10 cellular contexts compared by ENCODE assay signal in genomic region chr6:108119212-108120141, GRCh38. TPM values are rescaled to one million over a fixed set of nuclear protein-coding genes. Genes with fewer than 3 reads are reported as not detected.
DNase-seq lines count a peak whose midpoint lies in the region; ATAC-seq, FAIRE-seq and TF ChIP-seq lines count a peak whose summit lies in the region.
"Had no signal": no experiment of that assay in that cellular context is flagged by ENCODE, and none has a peak within 500 bp of the region (broad histone marks: within the 10 kb centered on the region; RNA-seq: fewer than 3 reads in every experiment).

No MANE protein-coding gene starts in this region.

- WGBS in right lobe of liver (ENCODE audit: insufficient coverage, low coverage, low lambda C conversion rate, missing lambda C conversion rate): 14% methylated on average over 51 of the region's 72 CpGs
- 84% methylated on average over 55 of the region's 72 CpGs for WGBS in HepG2 (ENCODE audit: low lambda C conversion rate)
- WGBS in urinary bladder: 18% methylated on average over 72 of the region's 72 CpGs
- 25 to 29% methylated on average over 72 of the region's 72 CpGs for WGBS in aorta, 2 donors

- no TSS peak for BruUV-seq in HepG2 (replicated peaks; lab: Mats Ljungman, UMichigan)

- H3K79me2 ChIP-seq in HepG2 (ENCODE audit: insufficient read depth, low read length): no peaks in the 10 kb centered on the region

- FAIRE-seq in HepG2 (lab: Jason Lieb, UNC): no peak

- TF ChIP-seq EP300 in HepG2 (IDR thresholded peaks at IDR 0.05; ENCODE audit: low read depth in 2 of 2, low read length in 2 of 2) (no peak), HepG2 (CRISPR knock-in tag; IDR thresholded peaks at IDR 0.05; ENCODE audit: borderline replicate concordance) (no peak)

- no peaks in the 10 kb centered on the region for H3K9me3 ChIP-seq in right lobe of liver
- H3K9me3 ChIP-seq in HepG2 (ENCODE audit: low read length): no peaks in the 10 kb centered on the region
- no peaks in the 10 kb centered on the region for H3K9me3 ChIP-seq in mucosa of stomach (ENCODE audit: control insufficient read depth, low read length)
- H3K9me3 ChIP-seq in aorta (ENCODE audit: control insufficient read depth, low read length): peaks cover 2% of the 10 kb centered on the region

- ATAC-seq in right lobe of liver (no peak), HepG2 (no peak), aorta (ENCODE audit: low FRiP score) (no peak), HG03378 (IDR thresholded peaks at IDR 0.05; ENCODE audit: unreplicated experiment) (no peak), HG02610 (IDR thresholded peaks at IDR 0.05; ENCODE audit: unreplicated experiment) (no peak)

- POLR2A ChIA-PET in HepG2 (lab: Yijun Ruan, JAX): no interaction called here

- no peaks in the 10 kb centered on the region for H3K36me3 ChIP-seq in right lobe of liver
- no peaks in the 10 kb centered on the region for H3K36me3 ChIP-seq in HepG2 (replicated peaks in 1 of 2; ENCODE audit: control insufficient read depth in 1 of 2, insufficient read depth in 2 of 2, low read length in 2 of 2)
- no peaks in the 10 kb centered on the region for H3K36me3 ChIP-seq in mucosa of stomach (ENCODE audit: control insufficient read depth, insufficient read depth, low read length)
- no peaks in the 10 kb centered on the region for H3K36me3 ChIP-seq in urinary bladder (ENCODE audit: insufficient read depth)
- H3K36me3 ChIP-seq in aorta (ENCODE audit: control insufficient read depth in 1 of 2, insufficient read depth in 2 of 2, low read length in 1 of 2): no peaks in the 10 kb centered on the region

- no peak for TF ChIP-seq CTCF in right lobe of liver (IDR thresholded peaks at IDR 0.05)
- TF ChIP-seq CTCF in HepG2 (CRISPR knock-in tag; IDR thresholded peaks at IDR 0.05): no peak

- TF ChIP-seq RAD21 in HepG2 (CRISPR knock-in tag; IDR thresholded peaks at IDR 0.05): no peak

- in situ Hi-C loops in HepG2 (cut with HindIII; ENCODE audit: extremely low pct_ligation_motif_present, low pct_unique_long_range_greater_than_20kb): no loop called here

- no peak overlapping the region for H3K9ac ChIP-seq in HepG2 (ENCODE audit: insufficient read depth, low read depth, low read length)
- peak overlapping the region; percentile 39 for H3K9ac ChIP-seq in mucosa of stomach (ENCODE audit: low read length)

- H3K4me1 ChIP-seq in right lobe of liver (peaks cover 0 to 36% (median 4%) of the 10 kb centered on the region in 4 donors), HepG2 (ENCODE audit: insufficient read depth, low read length) (peaks cover 23% of the 10 kb centered on the region), mucosa of stomach (ENCODE audit: control insufficient read depth, insufficient read depth, low read length) (peaks cover 36% of the 10 kb centered on the region), urinary bladder (ENCODE audit: insufficient read depth) (no peaks in the 10 kb centered on the region), aorta (ENCODE audit: control insufficient read depth in 1 of 2, insufficient read depth in 2 of 2, low read length in 2 of 2) (no peaks in the 10 kb centered on the region)

- H3K27me3 ChIP-seq in right lobe of liver (peaks cover 13 to 24% of the 10 kb centered on the region in 2 donors), HepG2 (ENCODE audit: control insufficient read depth in 1 of 2, insufficient read depth in 2 of 2, low read length in 2 of 2) (peaks cover 5 to 89% of the 10 kb centered on the region in 2 experiments), mucosa of stomach (ENCODE audit: control insufficient read depth, insufficient read depth, low read length) (peaks cover 97% of the 10 kb centered on the region), aorta (ENCODE audit: control insufficient read depth in 1 of 2, insufficient read depth in 2 of 2, low read length in 1 of 2) (no peaks in the 10 kb centered on the region)

- no peak overlapping the region for H3K27ac ChIP-seq in right lobe of liver
- no peak overlapping the region for H3K27ac ChIP-seq in HepG2 (ENCODE audit: extremely low read length, insufficient read depth, low read length)
- H3K27ac ChIP-seq in caudate nucleus (ENCODE audit: low read depth, low read length): peak overlapping the region; percentile 7
- no peak overlapping the region for H3K27ac ChIP-seq in urinary bladder (ENCODE audit: low read depth)
- no peak overlapping the region for H3K27ac ChIP-seq in aorta (ENCODE audit: low read depth in 1 of 2, low read length in 2 of 2)

- intact Hi-C loops in right lobe of liver (cut with DNase I) (loop anchor here in 1 of 2 donors (10.0 kb wide), 1 partner anchor 385 kb away; no protein-coding TSS in a partner anchor), HepG2 (cut with micrococcal nuclease; ENCODE audit: unreplicated experiment) (no loop called here), aorta (cut with DNase I) (loop anchor here in 1 of 2 donors (5.0 kb wide), 1 partner anchor 178 kb away; the partner anchor contains the start of gene AFG1L)

- TF ChIP-seq POLR2A in right lobe of liver (IDR thresholded peaks at IDR 0.05): no peak
- TF ChIP-seq POLR2A in HepG2 (IDR thresholded peaks at IDR 0.05; ENCODE audit: insufficient read depth in 1 of 2, low read depth in 2 of 2, low read length in 2 of 2): no peak

- no peaks in the 10 kb centered on the region for H4K20me1 ChIP-seq in HepG2 (ENCODE audit: insufficient read depth, low read length)

- no peak overlapping the region for H3K4me2 ChIP-seq in HepG2 (ENCODE audit: low read depth, low read length)

- CTCF ChIA-PET in HepG2 (lab: Yijun Ruan, JAX; ENCODE audit: low intra/inter-chr PET ratio, low total read pairs): no interaction called here

- peak overlapping the region in 2 of 3 donors; percentile 6 to 57 for H3K4me3 ChIP-seq in right lobe of liver
- no peak overlapping the region for H3K4me3 ChIP-seq in HepG2 (replicated peaks in 1 of 3; ENCODE audit: insufficient read depth in 1 of 3, low read depth in 2 of 3, low read length in 3 of 3)
- no peak overlapping the region for H3K4me3 ChIP-seq in mucosa of stomach (ENCODE audit: low read length)
- H3K4me3 ChIP-seq in urinary bladder (ENCODE audit: low read depth, low read length): peak overlapping the region; percentile 24
- H3K4me3 ChIP-seq in aorta (ENCODE audit: low read length in 2 of 2): peak overlapping the region in 1 of 2 donors; percentile 66

- DNase-seq in right lobe of liver (no peak), HepG2 (ENCODE audit: low spot score) (no peak), caudate nucleus (lab: John Stamatoyannopoulos, UW) (peak in 2 of 61 donors; percentile 10 to 11), aorta (no peak)
- DNase-seq: DMS79 had no signal

- H2AFZ ChIP-seq in HepG2 (ENCODE audit: low read length): no peak overlapping the region

RNA-seq across cellular contexts. Expression of gene OSTM1, which starts 44.9 kb away (rescaled TPM):
- total RNA-seq in right lobe of liver (10 to 100 TPM; 13.1 to 31.6 (median 19.7) TPM), HepG2 (2016; rRNA removed; fragmentation: Illumina TruSeq; extraction: Trizol) (13.9 and 20.5 TPM in 2 replicates), urinary bladder (37.0 TPM), aorta (10 to 100 TPM; 45.0 to 68.3 TPM)
- total RNA-seq in HepG2 (2016; cell fraction: cytosol; rRNA removed; fragmentation: Illumina TruSeq; extraction: Trizol; ENCODE audit: low read depth): 0.97 and 4.0 TPM in 2 replicates
- total RNA-seq in HepG2 (2016; cell fraction: insoluble cytoplasmic fraction; rRNA removed; fragmentation: Illumina TruSeq; extraction: Trizol): 14.7 and 22.2 TPM in 2 replicates
- total RNA-seq in HepG2 (2016; cell fraction: membrane; rRNA removed; fragmentation: Illumina TruSeq; extraction: Trizol): 5.2 and 6.1 TPM in 2 replicates
- total RNA-seq in HepG2 (2016; cell fraction: nucleus; rRNA removed; fragmentation: Illumina TruSeq; extraction: Trizol): 15.8 and 22.0 TPM in 2 replicates
- polyA plus RNA-seq in HepG2 (2011; rRNA removed) (8.7 and 9.9 TPM in 2 replicates), urinary bladder (36.0 TPM), aorta (10 to 100 TPM; 17.8 to 18.5 TPM)
- 5.7 and 6.0 TPM in 2 replicates for polyA plus RNA-seq in HepG2 (2011; cell fraction: cytosol; rRNA removed)
- polyA plus RNA-seq in HepG2 (2011; cell fraction: nucleus; rRNA removed): 6.8 and 7.5 TPM in 2 replicates
- 10.4 and 15.8 TPM in 2 replicates for polyA plus RNA-seq in HepG2 (2012)
- 0.83 and 0.85 TPM in 2 replicates for polyA plus RNA-seq in HepG2 (2016; cell fraction: cytosol; fragmentation: Illumina TruSeq; extraction: Trizol; ENCODE audit: low read depth)
- 9.8 and 11.2 TPM in 2 replicates for polyA plus RNA-seq in HepG2 (2016; cell fraction: insoluble cytoplasmic fraction; fragmentation: Illumina TruSeq; extraction: Trizol; ENCODE audit: low read depth)
- polyA plus RNA-seq in HepG2 (2016; cell fraction: membrane; fragmentation: Illumina TruSeq; extraction: Trizol; ENCODE audit: low read depth): 2.2 and 3.4 TPM in 2 replicates
- 21.3 and 27.0 TPM in 2 replicates for polyA plus RNA-seq in HepG2 (2016; cell fraction: nucleus; fragmentation: Illumina TruSeq; extraction: Trizol; ENCODE audit: insufficient read depth, low read depth)
- 21.8 and 34.2 TPM in 2 replicates for polyA minus RNA-seq in HepG2 (2011; rRNA and poly(A)+ RNA removed; ENCODE audit: low replicate concordance)
- 17.3 and 21.2 TPM in 2 replicates for polyA minus RNA-seq in HepG2 (2011; cell fraction: cytosol; rRNA and poly(A)+ RNA removed)
- 10.9 and 13.3 TPM in 2 replicates for polyA minus RNA-seq in HepG2 (2011; cell fraction: nucleus; rRNA and poly(A)+ RNA removed)

RNA-seq across cellular contexts. Expression of gene NR2E1, which starts 46.3 kb away (rescaled TPM):
- total RNA-seq in right lobe of liver (not detected), HepG2 (2016; rRNA removed; fragmentation: Illumina TruSeq; extraction: Trizol) (not detected in 2 replicates), urinary bladder (not detected), aorta (not detected)
- not detected in 2 replicates for total RNA-seq in HepG2 (2016; cell fraction: cytosol; rRNA removed; fragmentation: Illumina TruSeq; extraction: Trizol; ENCODE audit: low read depth)
- not detected in 2 replicates for total RNA-seq in HepG2 (2016; cell fraction: insoluble cytoplasmic fraction; rRNA removed; fragmentation: Illumina TruSeq; extraction: Trizol)
- not detected in 2 replicates for total RNA-seq in HepG2 (2016; cell fraction: membrane; rRNA removed; fragmentation: Illumina TruSeq; extraction: Trizol)
- total RNA-seq in HepG2 (2016; cell fraction: nucleus; rRNA removed; fragmentation: Illumina TruSeq; extraction: Trizol): not detected in 2 replicates
- polyA plus RNA-seq in HepG2 (2011; rRNA removed) (not detected in 2 replicates), urinary bladder (not detected), aorta (not detected)
- polyA plus RNA-seq in HepG2 (2011; cell fraction: cytosol; rRNA removed): not detected in 2 replicates
- not detected in 2 replicates for polyA plus RNA-seq in HepG2 (2011; cell fraction: nucleus; rRNA removed)
- not detected in 2 replicates for polyA plus RNA-seq in HepG2 (2012)
- not detected in 2 replicates for polyA plus RNA-seq in HepG2 (2016; cell fraction: cytosol; fragmentation: Illumina TruSeq; extraction: Trizol; ENCODE audit: low read depth)
- not detected in 2 replicates for polyA plus RNA-seq in HepG2 (2016; cell fraction: insoluble cytoplasmic fraction; fragmentation: Illumina TruSeq; extraction: Trizol; ENCODE audit: low read depth)
- polyA plus RNA-seq in HepG2 (2016; cell fraction: membrane; fragmentation: Illumina TruSeq; extraction: Trizol; ENCODE audit: low read depth): not detected in 2 replicates
- polyA plus RNA-seq in HepG2 (2016; cell fraction: nucleus; fragmentation: Illumina TruSeq; extraction: Trizol; ENCODE audit: insufficient read depth, low read depth): not detected in 2 replicates
- polyA minus RNA-seq in HepG2 (2011; rRNA and poly(A)+ RNA removed; ENCODE audit: low replicate concordance): not detected in 2 replicates
- not detected in 2 replicates for polyA minus RNA-seq in HepG2 (2011; cell fraction: cytosol; rRNA and poly(A)+ RNA removed)
- polyA minus RNA-seq in HepG2 (2011; cell fraction: nucleus; rRNA and poly(A)+ RNA removed): not detected in 2 replicates
- total RNA-seq: liver had no signal
- polyA plus RNA-seq: liver had no signal

Comparison
In these comparisons a context has a peak if more than half of its experiments do, and no peak if none do; other contexts are left out.
1. H3K4me3 ChIP-seq: peak in right lobe of liver (2 of 3) and urinary bladder (single experiment); none in HepG2 (0 of 3) and mucosa of stomach (single experiment).